In the genomic region with DNA sequence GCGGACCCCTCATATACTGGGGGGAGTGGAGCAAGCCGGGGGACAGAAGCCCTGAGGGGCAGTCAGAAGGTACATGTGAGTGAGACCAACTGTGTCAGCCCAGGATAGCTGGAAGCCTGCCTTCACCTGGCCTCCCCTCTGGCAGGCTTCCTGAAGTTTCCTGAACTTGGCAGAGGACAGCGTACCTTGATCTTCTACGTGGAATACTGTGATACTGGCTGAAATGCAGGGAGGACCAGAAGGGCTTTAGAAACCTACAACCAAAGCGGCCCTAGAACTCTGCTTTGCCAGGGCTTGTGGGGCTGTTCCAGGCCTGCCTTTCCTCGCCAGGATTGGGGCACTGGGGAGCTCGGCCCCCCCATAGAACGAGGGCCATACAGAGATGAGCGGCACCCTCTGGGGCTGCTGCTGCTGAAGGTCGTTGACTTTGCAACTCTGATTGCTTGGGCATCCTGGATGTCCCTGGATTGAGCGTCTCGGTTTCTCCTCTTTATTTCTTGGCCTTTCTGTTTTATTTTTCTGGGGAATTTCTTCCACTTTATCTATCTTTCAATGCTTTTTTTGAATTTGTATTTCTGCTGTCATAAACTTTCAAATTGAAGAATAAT, we compare ENCODE assay signal across 25 cellular contexts. TPM values are rescaled to one million over a fixed set of nuclear protein-coding genes. Genes with fewer than 3 reads are reported as not detected.
DNase-seq lines count a peak whose midpoint lies in the region; ATAC-seq, FAIRE-seq and TF ChIP-seq lines count a peak whose summit lies in the region.
"Had no signal": no experiment of that assay in that cellular context is flagged by ENCODE, and none has a peak within 500 bp of the region (broad histone marks: within the 10 kb centered on the region; RNA-seq: fewer than 3 reads in every experiment).

No MANE protein-coding gene starts in this region.

- H3K4me3 ChIP-seq in right cardiac atrium (ENCODE audit: low read length) (no peak overlapping the region), left ventricle myocardium inferior (no peak overlapping the region), right lobe of liver (peak overlapping the region in 2 of 3 donors; percentile 25 to 31), small intestine (ENCODE audit: low read depth in 1 of 2, low read length in 2 of 2) (peak overlapping the region in 1 of 2 donors; percentile 28), uterus (no peak overlapping the region)
- H3K4me3 ChIP-seq: cardiac muscle cell had no signal

- peaks cover 11% of the 10 kb centered on the region for H3K4me1 ChIP-seq in right cardiac atrium (ENCODE audit: control insufficient read depth, insufficient read depth, low read length)
- H3K4me1 ChIP-seq in left ventricle myocardium inferior = peaks cover 28% of the 10 kb centered on the region
- H3K4me1 ChIP-seq in right lobe of liver = peaks cover 0 to 21% (median 4%) of the 10 kb centered on the region in 4 donors
- H3K4me1 ChIP-seq in small intestine (ENCODE audit: control insufficient read depth in 2 of 2, insufficient read depth in 1 of 2, low read depth in 1 of 2, low read length in 1 of 2) = peaks cover 7 to 19% of the 10 kb centered on the region in 2 donors
- no peaks in the 10 kb centered on the region for H3K4me1 ChIP-seq in uterus

- TF ChIP-seq CTCF in left ventricle myocardium inferior (IDR thresholded peaks at IDR 0.05; ENCODE audit: borderline replicate concordance) (no peak), right lobe of liver (IDR thresholded peaks at IDR 0.05) (no peak), GM13977 (IDR thresholded peaks at IDR 0.05; ENCODE audit: extremely low read depth, insufficient read depth, missing control alignments) (no peak), uterus (IDR thresholded peaks at IDR 0.05) (no peak)

- peak in 1 of 2 donors; percentile 33 for ATAC-seq in right cardiac atrium
- peak; percentile 80 to 88 (median 87) for ATAC-seq in right lobe of liver
- ATAC-seq in HG02852 (IDR thresholded peaks at IDR 0.05; ENCODE audit: unreplicated experiment) = no peak
- ATAC-seq: activated T-cell treated with anti-CD3 and anti-CD28 coated beads, Interleukin-2, amount 50 U/mL, for 4 hours; stimulated activated naive B cell treated with anti-CD40 and anti-IgM and Interleukin-4, amounts not matched to agents 10 μg/mL and 1 μg/mL and 100 μg/mL, for 72 hours; T-helper 17 cell had no signal

- no peak for DNase-seq in right cardiac atrium
- DNase-seq in left ventricle myocardium inferior = no peak
- DNase-seq in right lobe of liver = peak; percentile 54 to 84 (median 67)
- peak; percentile 83 for DNase-seq in small intestine
- DNase-seq in GM13977 (ENCODE audit: low spot score) = no peak
- DNase-seq in activated CD8-positive, alpha-beta memory T cell treated with anti-CD3 and anti-CD28 coated beads, Interleukin-2, amount 50 U/mL, for 48 hours = no peak
- no peak for DNase-seq in uterus
- DNase-seq: activated CD4-positive, alpha-beta T cell treated with anti-CD3 and anti-CD28 coated beads for 48 hours; activated naive CD4-positive, alpha-beta T cell treated with anti-CD3 and anti-CD28 coated beads, Interleukin-2, amount 10 ng/mL, durations not matched to agents 7 days and 5 days; activated T-cell treated with anti-CD3 and anti-CD28 coated beads, Interleukin-2, amount 50 U/mL, for 4 hours; AML-193; amygdala; CD4-positive, alpha-beta memory T cell; DMS 273 treated with DMSO at 0.1 percent for 48 hours; HFFc6; islet precursor cell; Karpas-422; naive B cell; NCI-H1694; stimulated activated CD4-positive, alpha-beta T cell treated with anti-CD3 and anti-CD28 coated beads, Interleukin-4, amount 100 ng/mL, for 1 hour; stimulated activated naive B cell treated with anti-CD40 and anti-IgM and Interleukin-4, amounts not matched to agents 10 μg/mL and 1 μg/mL and 100 μg/mL, for 72 hours; T-helper 17 cell had no signal

- H3K27ac ChIP-seq in right cardiac atrium (ENCODE audit: low read length) (peak overlapping the region; percentile 46), left ventricle myocardium inferior (replicated peaks) (no peak overlapping the region), right lobe of liver (peak overlapping the region; percentile 75 to 97 (median 87)), small intestine (ENCODE audit: low read depth in 1 of 2, low read length in 1 of 2) (peak overlapping the region; percentile 79 to 94), uterus (peak overlapping the region in 1 of 2 donors; percentile 39)
- H3K27ac ChIP-seq: cardiac muscle cell, RWPE1 had no signal

- H3K9me3 ChIP-seq in right cardiac atrium (ENCODE audit: control insufficient read depth, low read length) (no peaks in the 10 kb centered on the region), left ventricle myocardium inferior (replicated peaks) (no peaks in the 10 kb centered on the region), right lobe of liver (no peaks in the 10 kb centered on the region), small intestine (ENCODE audit: control insufficient read depth, low read depth) (no peaks in the 10 kb centered on the region), uterus (no peaks in the 10 kb centered on the region)

- intact Hi-C loops in right cardiac atrium (cut with DNase I) (loop anchor here in 2 of 4 donors (10.0 kb wide), 2 partner anchors 255 to 1235 kb away; no protein-coding TSS in a partner anchor), left ventricle myocardium inferior (cut with micrococcal nuclease) (loop anchor here (5.0 kb wide), 1 partner anchor 258 kb away; no protein-coding TSS in a partner anchor), right lobe of liver (cut with DNase I) (no loop called here), uterus (cut with DNase I; ENCODE audit: low total_unique reads) (loop anchor here (10.0 kb wide), 1 partner anchor 255 kb away; no protein-coding TSS in a partner anchor)

- peak; percentile 55 for TF ChIP-seq POLR2A in right lobe of liver (IDR thresholded peaks at IDR 0.05)
- no peak for TF ChIP-seq POLR2A in uterus (IDR thresholded peaks at IDR 0.05)

- in situ Hi-C loops in GM13977 (cut with MboI; ENCODE audit: low pct_unique_long_range_greater_than_20kb, low sequenced_read_pairs, unreplicated experiment) = loop anchor here (5.0 kb wide), 1 partner anchor 258 kb away; no protein-coding TSS in a partner anchor

- FAIRE-seq in small intestine (lab: Jason Lieb, UNC) = no peak

- no peaks in the 10 kb centered on the region for H3K36me3 ChIP-seq in left ventricle myocardium inferior
- no peaks in the 10 kb centered on the region for H3K36me3 ChIP-seq in right lobe of liver
- no peaks in the 10 kb centered on the region for H3K36me3 ChIP-seq in small intestine (ENCODE audit: control insufficient read depth in 2 of 2, insufficient read depth in 2 of 2, low read length in 2 of 2)
- H3K36me3 ChIP-seq in uterus = no peaks in the 10 kb centered on the region
- H3K36me3 ChIP-seq: cardiac muscle cell had no signal

- 67% methylated on average over 12 of the region's 12 CpGs for WGBS in right cardiac atrium
- 18% methylated on average over 7 of the region's 12 CpGs for WGBS in right lobe of liver (ENCODE audit: insufficient coverage, low coverage, low lambda C conversion rate, missing lambda C conversion rate)
- WGBS in small intestine, 3 donors = 26 to 64% (median 27%) methylated on average over 12 of the region's 12 CpGs

- H3K27me3 ChIP-seq in right cardiac atrium (ENCODE audit: control insufficient read depth, insufficient read depth) (no peaks in the 10 kb centered on the region), left ventricle myocardium inferior (ENCODE audit: low read depth) (no peaks in the 10 kb centered on the region), right lobe of liver (no peaks in the 10 kb centered on the region), small intestine (ENCODE audit: control insufficient read depth in 2 of 2, insufficient read depth in 2 of 2, low read length in 2 of 2) (no peaks in the 10 kb centered on the region), uterus (no peaks in the 10 kb centered on the region)
- H3K27me3 ChIP-seq: cardiac muscle cell had no signal

RNA-seq across cellular contexts. Expression of a gene that starts 13.3 kb away (rescaled TPM):
- total RNA-seq in right cardiac atrium = 1 to 10 TPM; 4.4 to 6.3 (median 5.3) TPM
- 4.6 TPM for polyA plus RNA-seq in right cardiac atrium
- 5.4 TPM for total RNA-seq in left ventricle myocardium inferior
- total RNA-seq in right lobe of liver = 1 to 10 TPM; 3.5 to 8.2 (median 4.5) TPM
- polyA plus RNA-seq in small intestine = 1 to 10 TPM; 3.4 to 6.7 (median 4.3) TPM
- 10 to 100 TPM in 3 of 4 donors, 1 to 10 TPM in 1; 2.6 to 53.8 (median 14.5) TPM for total RNA-seq in uterus

Comparison
In these comparisons a context has a peak if more than half of its experiments do, and no peak if none do; other contexts are left out.
1. DNase-seq: peak in right lobe of liver (3 of 3) and small intestine (single experiment); none in right cardiac atrium (0 of 3), left ventricle myocardium inferior (single experiment), GM13977 (single experiment), activated CD8-positive, alpha-beta memory T cell treated with anti-CD3 and anti-CD28 coated beads, Interleukin-2, amount 50 U/mL, for 48 hours (single experiment) and uterus (0 of 2).
2. H3K4me3 ChIP-seq: peak in right lobe of liver (2 of 3); none in right cardiac atrium (single experiment), left ventricle myocardium inferior (single experiment) and uterus (0 of 2).
3. intact Hi-C loops: an anchor here in left ventricle myocardium inferior (5.0 kb wide) and uterus (10.0 kb wide); none called in right lobe of liver.